9 cellular contexts compared by ENCODE assay signal in genomic region chr11:74460481-74461154, GRCh38. TPM values are rescaled to one million over a fixed set of nuclear protein-coding genes. Genes with fewer than 3 reads are reported as not detected.
DNase-seq lines count a peak whose midpoint lies in the region; ATAC-seq and TF ChIP-seq lines count a peak whose summit lies in the region.
"Had no signal": no experiment of that assay in that cellular context is flagged by ENCODE, and none has a peak within 500 bp of the region (broad histone marks: within the 10 kb centered on the region; RNA-seq: fewer than 3 reads in every experiment).

No MANE protein-coding gene starts in this region.

- H3K4me3 ChIP-seq in fibroblast of lung (replicated peaks in 1 of 4; ENCODE audit: control extremely low read depth in 1 of 4, insufficient read depth in 1 of 4, low read depth in 3 of 4, low read length in 4 of 4), result no peak overlapping the region
- H3K4me3 ChIP-seq: ovary had no signal

- H3K27ac Mint-ChIP-seq in osteocyte (ENCODE audit: unreplicated experiment), result no peak overlapping the region

- H3K4me1 Mint-ChIP-seq in osteocyte (ENCODE audit: unreplicated experiment), result no peaks in the 10 kb centered on the region

- no peak overlapping the region for H3K4me3 Mint-ChIP-seq in osteocyte (ENCODE audit: unreplicated experiment)

- no peak overlapping the region for H3K4me2 ChIP-seq in fibroblast of lung (ENCODE audit: extremely low read depth, insufficient read depth, low read length)

- no peaks in the 10 kb centered on the region for H3K9me3 Mint-ChIP-seq in osteocyte (ENCODE audit: unreplicated experiment)

- H3K4me1 ChIP-seq in fibroblast of lung (ENCODE audit: control insufficient read depth, extremely low read depth, insufficient read depth, low read length), result no peaks in the 10 kb centered on the region

- no peak overlapping the region for H3K27ac ChIP-seq in fibroblast of lung (ENCODE audit: insufficient read depth, low read length)

- H3K36me3 ChIP-seq in fibroblast of lung (ENCODE audit: control insufficient read depth, insufficient read depth, low read length), result no peaks in the 10 kb centered on the region
- H3K36me3 ChIP-seq: ovary had no signal

- no peaks in the 10 kb centered on the region for H3K79me2 ChIP-seq in fibroblast of lung (ENCODE audit: control insufficient read depth, insufficient read depth, low read length)

- no peak overlapping the region for H3K9ac ChIP-seq in fibroblast of lung (ENCODE audit: insufficient read depth, low read length)

- no peak for TF ChIP-seq CTCF in fibroblast of lung (conservative IDR thresholded peaks at IDR 0.05 in 1 of 2, IDR thresholded peaks at IDR 0.05 in 1 of 2; ENCODE audit: low read depth in 1 of 2, low read length in 2 of 2)
- no peak for TF ChIP-seq CTCF in osteocyte (IDR thresholded peaks at IDR 0.05)

- ATAC-seq in GM19351 (IDR thresholded peaks at IDR 0.05; ENCODE audit: unreplicated experiment) (no peak), HG03460 (IDR thresholded peaks at IDR 0.05; ENCODE audit: unreplicated experiment) (no peak)

- H3K27me3 ChIP-seq in fibroblast of lung (ENCODE audit: control insufficient read depth, insufficient read depth, low read length), result peaks cover 11% of the 10 kb centered on the region
- H3K27me3 ChIP-seq: ovary had no signal

- no peaks in the 10 kb centered on the region for H3K36me3 Mint-ChIP-seq in osteocyte (ENCODE audit: unreplicated experiment)

- peak; percentile 11 for DNase-seq in ELR (ENCODE audit: low read depth)
- DNase-seq in OCI-M2 (lab: John Stamatoyannopoulos, UW; ENCODE audit: unreplicated experiment), result peak; percentile 42
- peak; percentile 38 to 43 for DNase-seq in fibroblast of lung (ENCODE audit: low read depth in 2 of 2)
- peak; percentile 23 for DNase-seq in osteocyte (ENCODE audit: extremely low spot score, unreplicated experiment)
- no peak for DNase-seq in NCI-H146 treated with DMSO at 0.1 percent for 48 hours (lab: John Stamatoyannopoulos, UW; ENCODE audit: unreplicated experiment)
- DNase-seq in stimulated activated CD4-positive, alpha-beta T cell treated with anti-CD3 and anti-CD28 coated beads, Interleukin-2, amount 100 ng/mL, for 24 hours, result no peak

- no peaks in the 10 kb centered on the region for H3K9me3 ChIP-seq in fibroblast of lung (ENCODE audit: control insufficient read depth, insufficient read depth, low read depth, low read length)
- H3K9me3 ChIP-seq: ovary had no signal

- no peak overlapping the region for H2AFZ ChIP-seq in fibroblast of lung (ENCODE audit: low read length)

- no peaks in the 10 kb centered on the region for H4K20me1 ChIP-seq in fibroblast of lung (ENCODE audit: control insufficient read depth, extremely low read depth, insufficient read depth, low read length)

- H3K27me3 Mint-ChIP-seq in osteocyte (ENCODE audit: unreplicated experiment), result peaks cover 16% of the 10 kb centered on the region

RNA-seq across cellular contexts. Expression of gene KCNE3, which starts 6.7 kb away (rescaled TPM):
- total RNA-seq in fibroblast of lung (6.4 and 10.8 TPM in 2 replicates), osteocyte (not detected in 2 replicates)
- 0.03 and 0.25 TPM in 2 replicates for polyA plus RNA-seq in fibroblast of lung
- 0.08 and 0.10 TPM in 2 replicates for polyA plus RNA-seq in fibroblast of lung (2012)
- polyA minus RNA-seq in fibroblast of lung (ENCODE audit: low replicate concordance), result 0.11 TPM in 1 of 2 replicates, not detected in the other

RNA-seq across cellular contexts. Expression of gene LIPT2, which starts 32.9 kb away (rescaled TPM):
- total RNA-seq in fibroblast of lung, result 1.8 and 2.8 TPM in 2 replicates
- polyA plus RNA-seq in fibroblast of lung, result 0.76 and 1.8 TPM in 2 replicates
- polyA plus RNA-seq in fibroblast of lung (2012), result 0.87 and 0.98 TPM in 2 replicates
- polyA minus RNA-seq in fibroblast of lung (ENCODE audit: low replicate concordance), result 9.6 TPM in 1 of 2 replicates, not detected in the other
- total RNA-seq in osteocyte, result 1.6 and 3.5 TPM in 2 replicates

Comparison
In these comparisons a context has a peak if more than half of its experiments do, and no peak if none do; other contexts are left out.
1. DNase-seq: peak in ELR (single experiment), OCI-M2 (single experiment), fibroblast of lung (2 of 2) and osteocyte (single experiment); none in NCI-H146 treated with DMSO at 0.1 percent for 48 hours (single experiment) and stimulated activated CD4-positive, alpha-beta T cell treated with anti-CD3 and anti-CD28 coated beads, Interleukin-2, amount 100 ng/mL, for 24 hours (0 of 2).